9 cellular contexts compared by ENCODE assay signal in the genomic region with DNA sequence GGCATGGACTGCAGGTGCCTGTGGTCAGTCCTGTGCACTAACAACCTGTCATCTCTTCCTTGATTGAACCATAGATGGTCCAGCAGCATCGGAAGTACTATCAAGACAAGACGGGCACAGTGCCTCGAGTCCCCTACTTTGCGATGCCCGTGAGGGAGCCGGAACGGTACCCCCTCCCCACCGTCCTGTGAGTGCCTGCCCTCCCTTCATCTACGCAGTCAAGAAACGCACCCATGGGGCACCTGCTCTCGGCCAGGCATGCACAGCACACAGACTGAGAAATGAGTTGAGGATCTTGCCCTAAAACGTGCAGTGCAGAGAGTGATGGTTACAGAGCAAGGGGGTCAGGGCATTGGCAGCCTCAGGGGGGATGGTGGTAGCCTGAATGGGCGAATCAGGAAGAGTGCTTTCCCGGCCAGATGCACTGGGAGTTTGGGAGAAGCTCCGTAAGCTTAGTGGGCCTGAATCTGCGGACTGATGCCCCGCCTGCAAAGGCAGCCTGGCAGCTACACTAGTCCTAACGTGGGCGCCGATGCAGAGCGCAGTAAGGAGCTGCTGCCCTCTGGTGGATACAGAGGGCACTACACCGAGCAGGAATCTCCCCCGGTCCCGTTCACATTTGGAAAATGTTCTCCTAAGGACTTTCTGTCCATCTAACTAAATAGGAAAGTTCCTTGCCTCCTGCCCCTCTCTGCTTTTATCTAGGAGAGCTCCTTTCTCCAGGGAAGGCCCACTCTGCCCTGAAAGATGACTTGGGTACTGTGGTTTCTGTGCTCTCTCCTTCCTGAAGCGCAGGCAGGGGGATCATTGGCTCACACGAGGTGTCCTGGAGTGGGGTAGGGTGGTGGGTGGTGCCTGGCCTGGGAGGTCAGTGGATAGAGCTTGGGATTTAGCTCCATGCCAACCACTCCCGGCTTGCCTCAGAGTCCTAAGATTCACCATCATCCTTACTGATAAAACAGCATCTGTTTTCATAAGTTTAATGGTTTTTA.
A peak's percentile ranks its signal among the peaks of the same experiment; 100 is the strongest.
DNase-seq lines count a peak whose midpoint lies in the region; ATAC-seq and TF ChIP-seq lines count a peak whose summit lies in the region.
"Had no signal": no experiment of that assay in that cellular context is flagged by ENCODE, and none has a peak within 500 bp of the region (broad histone marks: within the 10 kb centered on the region; RNA-seq: fewer than 3 reads in every experiment).

No MANE protein-coding gene starts in this region.

- H3K4me1 Mint-ChIP-seq in activated CD8-positive, alpha-beta T cell treated with anti-CD3 and anti-CD28 coated beads, Interleukin-2, amount 10 ng/mL, durations not matched to agents 7 days and 5 days (ENCODE audit: low read depth): no peaks in the 10 kb centered on the region
- peaks cover 3% of the 10 kb centered on the region for H3K4me1 Mint-ChIP-seq in endodermal cell
- H3K4me1 Mint-ChIP-seq: IgD-negative memory B cell had no signal

- H3K4me1 ChIP-seq in HCT116 (ENCODE audit: control insufficient read depth in 1 of 2, insufficient read depth in 2 of 2, low read length in 2 of 2) (peaks cover 0 to 11% of the 10 kb centered on the region in 2 experiments; a peak in 1 of 4 replicates), endodermal cell (ENCODE audit: control insufficient read depth, insufficient read depth, low read length) (no peaks in the 10 kb centered on the region)

- H3K9me2 ChIP-seq in HCT116 (ENCODE audit: insufficient read depth): no peaks in the 10 kb centered on the region

- DNase-seq in CD1c-positive myeloid dendritic cell (ENCODE audit: extremely low spot score): peak; percentile 75
- DNase-seq in HCT116 (ENCODE audit: low read depth, low spot score): peak; percentile 27
- DNase-seq in NCI-H774 (lab: John Stamatoyannopoulos, UW): peak; percentile 54
- peak; percentile 76 for DNase-seq in activated CD8-positive, alpha-beta T cell treated with anti-CD3 and anti-CD28 coated beads, Interleukin-2, amount 10 ng/mL, durations not matched to agents 7 days and 5 days
- peak; percentile 93 for DNase-seq in endodermal cell
- peak; percentile 58 for DNase-seq in middle frontal gyrus (ENCODE audit: extremely low spot score, low spot score)
- DNase-seq in stimulated activated CD8-positive, alpha-beta memory T cell treated with anti-CD3 and anti-CD28 coated beads, Interleukin-4, amount 100 ng/mL, for 4 hours (ENCODE audit: low read depth in 2 of 2, low spot score in 1 of 2): peak; percentile 15 to 33

- RAD21 ChIA-PET in HCT116 (lab: Charles Lee; ENCODE audit: low non-redundant PET in 1 of 2, low total read pairs in 2 of 2, uncharacterized antibody in 2 of 2, unreplicated experiment in 2 of 2): interaction anchor here (0.6 to 1.8 kb wide), 7 partner anchors 12 to 107 kb away, joined by 3 to 13 read pairs (median 3); no protein-coding TSS in a partner anchor

- peaks cover 2% of the 10 kb centered on the region for H3K27me3 Mint-ChIP-seq in activated CD8-positive, alpha-beta T cell treated with anti-CD3 and anti-CD28 coated beads, Interleukin-2, amount 10 ng/mL, durations not matched to agents 7 days and 5 days (ENCODE audit: low read depth)
- peaks cover 27% of the 10 kb centered on the region for H3K27me3 Mint-ChIP-seq in endodermal cell (ENCODE audit: insufficient read depth)

- no peaks in the 10 kb centered on the region for H3K79me2 ChIP-seq in HCT116 (ENCODE audit: insufficient read depth, low read length)

- BruUV-seq in HCT116 (replicated peaks; lab: Mats Ljungman, UMichigan): no TSS peak

- H3K27ac Mint-ChIP-seq in activated CD8-positive, alpha-beta T cell treated with anti-CD3 and anti-CD28 coated beads, Interleukin-2, amount 10 ng/mL, durations not matched to agents 7 days and 5 days: no peak overlapping the region
- H3K27ac Mint-ChIP-seq in endodermal cell: no peak overlapping the region
- H3K27ac Mint-ChIP-seq: IgD-negative memory B cell had no signal

- CTCF ChIA-PET in HCT116 (lab: Charles Lee): interaction anchor here (0.6 to 3.5 kb wide), 16 partner anchors 13 to 626 kb away, joined by 3 to 30 read pairs (median 4); a partner anchor contains a TSS
- CTCF ChIA-PET in activated CD8-positive, alpha-beta T cell treated with anti-CD3 and anti-CD28 coated beads, Interleukin-2, amount 10 ng/mL, durations not matched to agents 7 days and 5 days (lab: Charles Lee): interaction anchor here (0.6 to 3.2 kb wide), 42 partner anchors 12 to 726 kb away, joined by 3 to 39 read pairs (median 4); a partner anchor contains a TSS

- TF ChIP-seq CTCF in HCT116 (IDR thresholded peaks at IDR 0.05 in 2 of 3, conservative IDR thresholded peaks at IDR 0.05 in 1 of 3; ENCODE audit: borderline replicate concordance in 1 of 3, insufficient read depth in 1 of 3, low read depth in 2 of 3, low read length in 2 of 3) (peak; percentile 90 to 96 (median 96)), endodermal cell (conservative IDR thresholded peaks at IDR 0.05) (peak; percentile 98)

- no peak for TF ChIP-seq POLR2A in HCT116 (IDR thresholded peaks at IDR 0.05; ENCODE audit: borderline replicate concordance, extremely low read depth, insufficient read depth, insufficient read length)

- intact Hi-C loops in HCT116 (cut with micrococcal nuclease): loop anchor here (1.0 to 10.0 kb wide), 4 partner anchors 56 to 623 kb away; no protein-coding TSS in a partner anchor

- 52 to 56% methylated on average over 21 to 27 of the region's 27 CpGs for WGBS in endodermal cell (ENCODE audit: insufficient coverage in 1 of 2, insufficient read length in 1 of 2), 2 experiments

- H3K4me2 ChIP-seq in HCT116 (ENCODE audit: low read length): no peak overlapping the region; the same call in 1 of the 2 replicates

- no peaks in the 10 kb centered on the region for H3K9me3 ChIP-seq in HCT116 (ENCODE audit: control insufficient read depth in 1 of 2, insufficient read depth in 1 of 2, low read depth in 1 of 2, low read length in 2 of 2)
- no peaks in the 10 kb centered on the region for H3K9me3 ChIP-seq in endodermal cell (ENCODE audit: control insufficient read depth, low read length)

- no peaks in the 10 kb centered on the region for H3K36me3 Mint-ChIP-seq in activated CD8-positive, alpha-beta T cell treated with anti-CD3 and anti-CD28 coated beads, Interleukin-2, amount 10 ng/mL, durations not matched to agents 7 days and 5 days (ENCODE audit: low read depth)
- H3K36me3 Mint-ChIP-seq in endodermal cell (ENCODE audit: low read depth): no peaks in the 10 kb centered on the region
- H3K36me3 Mint-ChIP-seq: IgD-negative memory B cell had no signal

- POLR2A ChIA-PET in HCT116 (lab: Charles Lee): interaction anchor here (1.6 kb wide), 1 partner anchor 57 kb away, joined by 4 read pairs; no protein-coding TSS in a partner anchor
- POLR2A ChIA-PET in activated CD8-positive, alpha-beta T cell treated with anti-CD3 and anti-CD28 coated beads, Interleukin-2, amount 10 ng/mL, durations not matched to agents 7 days and 5 days (lab: Charles Lee): interaction anchor here (0.6 kb wide), 1 partner anchor 105 kb away, joined by 3 read pairs; no protein-coding TSS in a partner anchor

- TF ChIP-seq RAD21 in HCT116 (IDR thresholded peaks at IDR 0.05; ENCODE audit: low read depth): peak; percentile 98

- H3K9ac ChIP-seq in HCT116 (ENCODE audit: low read length) (no peak overlapping the region), endodermal cell (ENCODE audit: extremely low read depth, low read length, poor library complexity, severe bottlenecking) (no peak overlapping the region)

- H3K27me3 ChIP-seq in HCT116 (ENCODE audit: insufficient read depth, low read length) (no peaks in the 10 kb centered on the region), endodermal cell (ENCODE audit: control insufficient read depth, insufficient read depth, low read length, poor library complexity, severe bottlenecking) (peaks cover 20% of the 10 kb centered on the region)

- no peak overlapping the region for H3K4me3 ChIP-seq in HCT116 (replicated peaks in 1 of 2; ENCODE audit: low read depth in 1 of 2, low read length in 2 of 2)
- no peak overlapping the region for H3K4me3 ChIP-seq in endodermal cell (ENCODE audit: low read length)

- peak; percentile 94 for ATAC-seq in HCT116
- peak; percentile 90 for ATAC-seq in activated CD8-positive, alpha-beta T cell treated with anti-CD3 and anti-CD28 coated beads, Interleukin-2, amount 10 ng/mL, durations not matched to agents 7 days and 5 days
- ATAC-seq in HG03196 (IDR thresholded peaks at IDR 0.05; ENCODE audit: unreplicated experiment): no peak

- H3K27ac ChIP-seq in HCT116 (ENCODE audit: low read depth, low read length) (no peak overlapping the region), endodermal cell (ENCODE audit: low read depth, low read length) (no peak overlapping the region)

- H3K36me3 ChIP-seq in HCT116 (ENCODE audit: control insufficient read depth in 1 of 2, insufficient read depth in 2 of 2, low read length in 2 of 2): no peaks in the 10 kb centered on the region
- no peaks in the 10 kb centered on the region for H3K36me3 ChIP-seq in endodermal cell (ENCODE audit: control insufficient read depth, insufficient read depth, low read length)

- H4K20me1 ChIP-seq in HCT116 (ENCODE audit: insufficient read depth): no peaks in the 10 kb centered on the region

- no peaks in the 10 kb centered on the region for H3K9me3 Mint-ChIP-seq in activated CD8-positive, alpha-beta T cell treated with anti-CD3 and anti-CD28 coated beads, Interleukin-2, amount 10 ng/mL, durations not matched to agents 7 days and 5 days (ENCODE audit: insufficient read depth)
- H3K9me3 Mint-ChIP-seq in endodermal cell: no peaks in the 10 kb centered on the region
- H3K9me3 Mint-ChIP-seq: IgD-negative memory B cell had no signal

- no peak overlapping the region for H2AFZ ChIP-seq in HCT116 (ENCODE audit: low read depth, low read length, poor library complexity, severe bottlenecking)

- no peak overlapping the region for H3K4me3 Mint-ChIP-seq in activated CD8-positive, alpha-beta T cell treated with anti-CD3 and anti-CD28 coated beads, Interleukin-2, amount 10 ng/mL, durations not matched to agents 7 days and 5 days
- H3K4me3 Mint-ChIP-seq in endodermal cell: no peak overlapping the region
- H3K4me3 Mint-ChIP-seq: IgD-negative memory B cell had no signal

TF ChIP-seq in HCT116, 20 proteins besides CTCF, POLR2A, EP300 and RAD21:
- TF ChIP-seq YY1 (IDR thresholded peaks at IDR 0.05; ENCODE audit: extremely low read depth, insufficient replicate concordance, low read depth, low read length) (no peak), CBX3 (IDR thresholded peaks at IDR 0.05; ENCODE audit: low read depth) (no peak)

Comparison
In these comparisons a context has a peak if more than half of its experiments do, and no peak if none do; other contexts are left out.
1. DNase-seq: peak in every context shown above with its lines; median percentile 93 in endodermal cell; 76 in activated CD8-positive, alpha-beta T cell treated with anti-CD3 and anti-CD28 coated beads, Interleukin-2, amount 10 ng/mL, durations not matched to agents 7 days and 5 days; 75 in CD1c-positive myeloid dendritic cell; 58 in middle frontal gyrus; 54 in NCI-H774; 27 in HCT116; 24 in stimulated activated CD8-positive, alpha-beta memory T cell treated with anti-CD3 and anti-CD28 coated beads, Interleukin-4, amount 100 ng/mL, for 4 hours.